8 cellular contexts compared by ENCODE assay signal in genomic region chr7:141071260-141071854, GRCh38. TPM values are rescaled to one million over a fixed set of nuclear protein-coding genes. Genes with fewer than 3 reads are reported as not detected.
DNase-seq lines count a peak whose midpoint lies in the region; ATAC-seq and TF ChIP-seq lines count a peak whose summit lies in the region.

No MANE protein-coding gene starts in this region.

- no peak for TF ChIP-seq POLR2A in upper lobe of left lung (IDR thresholded peaks at IDR 0.05)

- H4K20me1 ChIP-seq in GM23248 (ENCODE audit: insufficient read depth), result no peaks in the 10 kb centered on the region

- H3F3A ChIP-seq in GM23248 (ENCODE audit: insufficient read depth), result no peaks in the 10 kb centered on the region

- 0 out of 2 replicates have a peak overlapping the region, but pooled peaks have one; percentile 60 for H2AFZ ChIP-seq in GM23248

- no peak overlapping the region for H3K27ac ChIP-seq in GM23248
- no peak overlapping the region for H3K27ac ChIP-seq in upper lobe of left lung

- H3K27ac Mint-ChIP-seq in nephron, result no peak overlapping the region

- no peaks in the 10 kb centered on the region for H3K9me2 ChIP-seq in GM23248 (ENCODE audit: insufficient read depth)

- no peak overlapping the region for H3K9ac ChIP-seq in GM23248

- H3K4me3 ChIP-seq in GM23248 (peak overlapping the region; percentile 32), upper lobe of left lung (peak overlapping the region in 3 of 4 donors; percentile 36 to 51 (median 48))

- H3K36me3 ChIP-seq in GM23248 (ENCODE audit: low read depth), result no peaks in the 10 kb centered on the region
- H3K36me3 ChIP-seq in upper lobe of left lung, result no peaks in the 10 kb centered on the region

- TF ChIP-seq CTCF in nephron (IDR thresholded peaks at IDR 0.05; ENCODE audit: unreplicated experiment in 3 of 3) (no peak), upper lobe of left lung (IDR thresholded peaks at IDR 0.05) (no peak)

- peaks cover 8% of the 10 kb centered on the region; the same call in 1 of the 2 replicates for H3K4me1 ChIP-seq in GM23248 (ENCODE audit: insufficient read depth)
- H3K4me1 ChIP-seq in upper lobe of left lung, result peaks cover 35 to 39% (median 36%) of the 10 kb centered on the region in 4 donors

- peak overlapping the region; percentile 41 for H3K4me2 ChIP-seq in GM23248 (ENCODE audit: unreplicated experiment)

- peak; percentile 4 for DNase-seq in GM23248
- peak; percentile 82 for DNase-seq in NCI-H345 treated with DMSO at 0.1 percent for 48 hours (lab: John Stamatoyannopoulos, UW; ENCODE audit: unreplicated experiment)
- DNase-seq in activated T-cell treated with anti-CD3 and anti-CD28 coated beads for 48 hours (ENCODE audit: low read depth), result peak; percentile 38
- DNase-seq in fibroblast of peridontal ligament (ENCODE audit: extremely low read depth), result peak; percentile 13
- peak in 1 of 2 donors; percentile 32 for DNase-seq in upper lobe of left lung

- ATAC-seq in upper lobe of left lung (ENCODE audit: low FRiP score in 2 of 2) (peak in 1 of 2 donors; percentile 7), GM18517 (IDR thresholded peaks at IDR 0.05; ENCODE audit: unreplicated experiment) (no peak), GM19351 (IDR thresholded peaks at IDR 0.05; ENCODE audit: unreplicated experiment) (no peak)

- H3K4me3 Mint-ChIP-seq in nephron, result peak overlapping the region; percentile 83 to 89 (median 88)

- H3K27me3 ChIP-seq in GM23248 (replicated peaks; ENCODE audit: insufficient read depth) (peaks cover 40% of the 10 kb centered on the region), upper lobe of left lung (peaks cover 0 to 41% (median 22%) of the 10 kb centered on the region in 4 donors)

- H3K79me2 ChIP-seq in GM23248 (ENCODE audit: insufficient read depth), result no peaks in the 10 kb centered on the region

- in situ Hi-C loops in GM23248 (cut with MboI), result no loop called here

- peaks cover 10% of the 10 kb centered on the region for H3K4me1 Mint-ChIP-seq in nephron

- H3K9me3 ChIP-seq in GM23248 (ENCODE audit: low read depth) (no peaks in the 10 kb centered on the region), upper lobe of left lung (no peaks in the 10 kb centered on the region)

- H3K27me3 Mint-ChIP-seq in nephron (ENCODE audit: low read depth), result peaks cover 60% of the 10 kb centered on the region

- WGBS in GM23248 (ENCODE audit: low coverage in 1 of 2, low lambda C conversion rate in 2 of 2, missing lambda C conversion rate in 2 of 2), 2 experiments, result 1 to 2% methylated on average over 29 to 30 of the region's 30 CpGs
- 2 to 3% methylated on average over 30 of the region's 30 CpGs for WGBS in upper lobe of left lung, 2 donors

- TF ChIP-seq EP300 in upper lobe of left lung (IDR thresholded peaks at IDR 0.05), result no peak

- no peaks in the 10 kb centered on the region for H3K36me3 Mint-ChIP-seq in nephron (ENCODE audit: low read depth)

- H3K9me3 Mint-ChIP-seq in nephron, result no peaks in the 10 kb centered on the region

RNA-seq across cellular contexts. Expression of gene TMEM178B, which starts 2.5 kb away (rescaled TPM):
- 0.22 and 0.25 TPM in 2 replicates for total RNA-seq in GM23248 (2014; rRNA removed; shearing (Covaris generic))
- polyA plus RNA-seq in GM23248 (2016; fragmentation: Nextera tagmentation; extraction: Ambion mirVana), result 0.04 and 0.05 TPM in 2 replicates
- 1 to 10 TPM in 1 of 6 donors, under 1 TPM in 5; under 0.01 to 1.4 (median 0.32) TPM for total RNA-seq in upper lobe of left lung

RNA-seq across cellular contexts. Expression of gene MRPS33, which starts 56.6 kb away (rescaled TPM):
- total RNA-seq in GM23248 (2014; rRNA removed; shearing (Covaris generic)), result 12.0 and 24.0 TPM in 2 replicates
- polyA plus RNA-seq in GM23248 (2016; fragmentation: Nextera tagmentation; extraction: Ambion mirVana), result 70.7 and 70.8 TPM in 2 replicates
- 10 to 100 TPM in 5 of 6 donors, under 1 TPM in 1; under 0.01 to 32.7 (median 18.1) TPM for total RNA-seq in upper lobe of left lung
